In genomic region chr2:219612605-219613286, GRCh38 we compare ENCODE assay signal across 12 cellular contexts. TPM values are rescaled to one million over a fixed set of nuclear protein-coding genes. Genes with fewer than 3 reads are reported as not detected.
DNase-seq lines count a peak whose midpoint lies in the region; ATAC-seq and TF ChIP-seq lines count a peak whose summit lies in the region.
"Had no signal": no experiment of that assay in that cellular context is flagged by ENCODE, and none has a peak within 500 bp of the region (broad histone marks: within the 10 kb centered on the region; RNA-seq: fewer than 3 reads in every experiment).

No MANE protein-coding gene starts in this region.

- ATAC-seq in activated B cell treated with CpG ODN at 0.5 μM for 24 hours (ENCODE audit: low read depth) (peak; percentile 81), esophagus mucosa (no peak)
- ATAC-seq: left lung had no signal

- peaks cover 11% of the 10 kb centered on the region for H3K36me3 ChIP-seq in osteoblast (ENCODE audit: insufficient read depth, low read length)
- H3K36me3 ChIP-seq: SJCRH30 had no signal

- H3K79me2 ChIP-seq in H9 (ENCODE audit: insufficient read depth, low read length) (no peaks in the 10 kb centered on the region), osteoblast (ENCODE audit: insufficient read depth, low read length) (no peaks in the 10 kb centered on the region)

- no peak overlapping the region for H2BK20ac ChIP-seq in H9 (ENCODE audit: low read depth, low read length, poor library complexity, severe bottlenecking)

- no peak overlapping the region for H3K18ac ChIP-seq in H9 (ENCODE audit: insufficient read length, low read depth, low read length)

- no peak overlapping the region for H3K4me3 Mint-ChIP-seq in activated T-cell treated with anti-CD3 and anti-CD28 coated beads, Interleukin-2, amount 50 U/mL, for 24 hours
- H3K4me3 Mint-ChIP-seq in H9 (no peak overlapping the region), activated B cell treated with CpG ODN at 0.5 μM for 24 hours (peak overlapping the region; percentile 29)

- no peak overlapping the region for H3K4me3 ChIP-seq in osteoblast (ENCODE audit: insufficient read depth, low read length)
- H3K4me3 ChIP-seq: left lung, SJCRH30 had no signal

- CTCF ChIA-PET in activated B cell treated with CpG ODN at 0.5 μM for 24 hours (lab: Charles Lee) (no interaction called here), GM10248 (lab: Yijun Ruan, JAX) (interaction anchor here (1.2 to 1.4 kb wide), 2 partner anchors 72 to 83 kb away, joined by 3 to 4 read pairs; no protein-coding TSS in a partner anchor)

- H4K20me1 ChIP-seq in H9 (ENCODE audit: control insufficient read depth, insufficient read depth, insufficient read length): no peaks in the 10 kb centered on the region
- no peaks in the 10 kb centered on the region for H4K20me1 ChIP-seq in osteoblast (ENCODE audit: insufficient read depth, low read length)

- no peaks in the 10 kb centered on the region for H3K9me3 Mint-ChIP-seq in activated T-cell treated with anti-CD3 and anti-CD28 coated beads, Interleukin-2, amount 50 U/mL, for 24 hours
- no peaks in the 10 kb centered on the region for H3K9me3 Mint-ChIP-seq in H9
- no peaks in the 10 kb centered on the region for H3K9me3 Mint-ChIP-seq in activated B cell treated with CpG ODN at 0.5 μM for 24 hours

- no peak overlapping the region for H3K56ac ChIP-seq in H9 (ENCODE audit: insufficient read length, low read depth, low read length)

- H2AK5ac ChIP-seq in H9 (ENCODE audit: insufficient read length, low read length): no peak overlapping the region

- peak overlapping the region; percentile 64 for H3K27ac Mint-ChIP-seq in activated T-cell treated with anti-CD3 and anti-CD28 coated beads, Interleukin-2, amount 50 U/mL, for 24 hours
- H3K27ac Mint-ChIP-seq in H9: peak overlapping the region in 2 of 3 experiments; percentile 72 to 87; a peak in 5 of 7 replicates
- H3K27ac Mint-ChIP-seq in activated B cell treated with CpG ODN at 0.5 μM for 24 hours: no peak overlapping the region

- H3K27me3 Mint-ChIP-seq in activated T-cell treated with anti-CD3 and anti-CD28 coated beads, Interleukin-2, amount 50 U/mL, for 24 hours: no peaks in the 10 kb centered on the region
- no peaks in the 10 kb centered on the region for H3K27me3 Mint-ChIP-seq in H9 (ENCODE audit: low read depth)
- no peaks in the 10 kb centered on the region for H3K27me3 Mint-ChIP-seq in activated B cell treated with CpG ODN at 0.5 μM for 24 hours

- H3K4me2 ChIP-seq in H9 (ENCODE audit: insufficient read depth, insufficient read length, low read length) (no peak overlapping the region), osteoblast (ENCODE audit: insufficient read depth, low read length) (no peak overlapping the region)

- DNase-seq in activated T-cell treated with anti-CD3 and anti-CD28 coated beads, Interleukin-2, amount 50 U/mL, for 24 hours: no peak
- no peak for DNase-seq in activated T-cell treated with anti-CD3 and anti-CD28 coated beads, Interleukin-2, amount 50 U/mL, for 48 hours
- DNase-seq in H9: no peak
- no peak for DNase-seq in activated B cell treated with CpG ODN at 0.5 μM for 24 hours
- DNase-seq in osteoblast (ENCODE audit: insufficient read length, low spot score, missing footprints): peak; percentile 32
- DNase-seq in GM19240 (ENCODE audit: insufficient read length, low spot score): no peak
- no peak for DNase-seq in GM10248 (ENCODE audit: extremely low spot score)
- DNase-seq: activated T-cell treated with anti-CD3 and anti-CD28 coated beads for 4 hours, left lung, nucleus accumbens, SJCRH30 had no signal

- H3K9me3 ChIP-seq in H9 (ENCODE audit: control insufficient read depth, low read depth, low read length): no peaks in the 10 kb centered on the region
- no peaks in the 10 kb centered on the region for H3K9me3 ChIP-seq in osteoblast (ENCODE audit: low read depth, low read length)
- H3K9me3 ChIP-seq: left lung, SJCRH30 had no signal

- TF ChIP-seq CTCF in H9 (conservative IDR thresholded peaks at IDR 0.05) (no peak), activated B cell treated with CpG ODN at 0.5 μM for 24 hours (IDR thresholded peaks at IDR 0.05) (no peak), osteoblast (IDR thresholded peaks at IDR 0.05; ENCODE audit: extremely low read depth, low read depth, low read length) (no peak), GM10248 (IDR thresholded peaks at IDR 0.05; ENCODE audit: control extremely low read depth, extremely low read depth, low read depth, missing control alignments) (no peak)

- H2BK5ac ChIP-seq in H9 (ENCODE audit: insufficient read length, low read length): no peak overlapping the region

- H3K9ac ChIP-seq in H9 (ENCODE audit: extremely low read depth, insufficient read length, low read length): no peak overlapping the region

- H3K36me3 Mint-ChIP-seq in activated T-cell treated with anti-CD3 and anti-CD28 coated beads, Interleukin-2, amount 50 U/mL, for 24 hours (ENCODE audit: low read depth): peaks cover 75% of the 10 kb centered on the region
- H3K36me3 Mint-ChIP-seq in H9 (ENCODE audit: insufficient read depth in 1 of 3, low read depth in 3 of 3): peaks cover 4 to 32% (median 17%) of the 10 kb centered on the region in 3 experiments; a peak in 6 of 7 replicates
- peaks cover 63% of the 10 kb centered on the region for H3K36me3 Mint-ChIP-seq in activated B cell treated with CpG ODN at 0.5 μM for 24 hours (ENCODE audit: low read depth)

- H3K4ac ChIP-seq in H9 (ENCODE audit: low read depth, low read length): no peak overlapping the region

- H3K27me3 ChIP-seq in H9 (ENCODE audit: insufficient read depth, low read length) (no peaks in the 10 kb centered on the region), osteoblast (ENCODE audit: insufficient read depth, low read length) (no peaks in the 10 kb centered on the region)
- H3K27me3 ChIP-seq: left lung, SJCRH30 had no signal

- POLR2A ChIA-PET in activated B cell treated with CpG ODN at 0.5 μM for 24 hours (lab: Charles Lee) (no interaction called here), GM10248 (lab: Yijun Ruan, JAX) (no interaction called here)

- no peak overlapping the region for H4K8ac ChIP-seq in H9 (replicated peaks; ENCODE audit: insufficient read length, low read depth, low read length)

- H4K91ac ChIP-seq in H9 (ENCODE audit: insufficient read length, low read depth, low read length): no peak overlapping the region

- H2AFZ ChIP-seq in H9 (ENCODE audit: low read length) (no peak overlapping the region), osteoblast (ENCODE audit: low read length) (no peak overlapping the region)

- H4K5ac ChIP-seq in H9 (ENCODE audit: insufficient read length, low read depth, low read length): no peak overlapping the region

- H2BK120ac ChIP-seq in H9 (ENCODE audit: low read depth, low read length, poor library complexity, severe bottlenecking): no peak overlapping the region

- H3K23me2 ChIP-seq in H9 (ENCODE audit: insufficient read length, low read depth, low read length, poor library complexity, severe bottlenecking): no peaks in the 10 kb centered on the region

- H3K4me1 Mint-ChIP-seq in activated T-cell treated with anti-CD3 and anti-CD28 coated beads, Interleukin-2, amount 50 U/mL, for 24 hours (ENCODE audit: low read depth): peaks cover 15% of the 10 kb centered on the region
- peaks cover 2 to 3% of the 10 kb centered on the region in 2 experiments; a peak in 2 of 4 replicates for H3K4me1 Mint-ChIP-seq in H9
- peaks cover 12% of the 10 kb centered on the region for H3K4me1 Mint-ChIP-seq in activated B cell treated with CpG ODN at 0.5 μM for 24 hours

- no peak overlapping the region for H3K14ac ChIP-seq in H9 (ENCODE audit: insufficient read depth, low read length)

- H3K27ac ChIP-seq in H9 (ENCODE audit: insufficient read length, low read depth, low read length) (no peak overlapping the region), osteoblast (ENCODE audit: low read depth, low read length) (no peak overlapping the region)
- H3K27ac ChIP-seq: left lung, SJCRH30 had no signal

- H2BK15ac ChIP-seq in H9 (ENCODE audit: low read depth, low read length): no peak overlapping the region

- H3K79me1 ChIP-seq in H9 (ENCODE audit: insufficient read depth, low read depth, low read length, poor library complexity, severe bottlenecking): no peaks in the 10 kb centered on the region

- no peaks in the 10 kb centered on the region for H3K4me1 ChIP-seq in H9 (ENCODE audit: insufficient read depth, low read length)
- H3K4me1 ChIP-seq in osteoblast (ENCODE audit: insufficient read depth, low read length): no peaks in the 10 kb centered on the region
- H3K4me1 ChIP-seq: left lung, SJCRH30 had no signal

- WGBS in H9 (ENCODE audit: extremely low coverage, insufficient read length, low lambda C conversion rate): no CpG with 5 or more reads among the region's 15 CpGs

- no peak overlapping the region for H2BK12ac ChIP-seq in H9 (ENCODE audit: insufficient read length, low read depth, low read length)

- intact Hi-C loops in activated B cell treated with CpG ODN at 0.5 μM for 24 hours (cut with micrococcal nuclease): no loop called here

- no peak overlapping the region for H3K23ac ChIP-seq in H9 (ENCODE audit: insufficient read length, low read depth, low read length)

- H3T11ph ChIP-seq in H9 (ENCODE audit: low read length): no peak overlapping the region

RNA-seq across cellular contexts. Expression of gene SLC4A3, which starts 14.7 kb away (rescaled TPM):
- total RNA-seq in H9 (2021): 10.7 and 11.1 TPM in 2 replicates
- not detected in 2 replicates for total RNA-seq in activated B cell treated with CpG ODN at 0.5 μM for 24 hours
- total RNA-seq in osteoblast: 2.5 and 3.8 TPM in 2 replicates
- total RNA-seq in esophagus mucosa: 3.0 TPM

RNA-seq across cellular contexts. Expression of gene STK11IP, which starts 15.1 kb away (rescaled TPM):
- total RNA-seq in H9 (2021) (28.1 and 31.1 TPM in 2 replicates), activated B cell treated with CpG ODN at 0.5 μM for 24 hours (43.3 and 53.6 TPM in 2 replicates), osteoblast (19.4 and 22.1 TPM in 2 replicates), esophagus mucosa (17.3 TPM)

RNA-seq across cellular contexts. Expression of gene INHA, which starts 40.6 kb away (rescaled TPM):
- total RNA-seq in H9 (2021) (0.24 and 0.31 TPM in 2 replicates), activated B cell treated with CpG ODN at 0.5 μM for 24 hours (not detected in 2 replicates), osteoblast (under 0.01 and 0.29 TPM in 2 replicates), esophagus mucosa (0.28 TPM)

RNA-seq across cellular contexts. Expression of gene OBSL1, which starts 41.4 kb away (rescaled TPM):
- 139 and 140 TPM in 2 replicates for total RNA-seq in H9 (2021)
- total RNA-seq in activated B cell treated with CpG ODN at 0.5 μM for 24 hours: not detected in 2 replicates
- 60.4 and 65.9 TPM in 2 replicates for total RNA-seq in osteoblast
- 13.0 TPM for total RNA-seq in esophagus mucosa
